Comparison of ENCODE assay signal across 8 cellular contexts in the genomic region with DNA sequence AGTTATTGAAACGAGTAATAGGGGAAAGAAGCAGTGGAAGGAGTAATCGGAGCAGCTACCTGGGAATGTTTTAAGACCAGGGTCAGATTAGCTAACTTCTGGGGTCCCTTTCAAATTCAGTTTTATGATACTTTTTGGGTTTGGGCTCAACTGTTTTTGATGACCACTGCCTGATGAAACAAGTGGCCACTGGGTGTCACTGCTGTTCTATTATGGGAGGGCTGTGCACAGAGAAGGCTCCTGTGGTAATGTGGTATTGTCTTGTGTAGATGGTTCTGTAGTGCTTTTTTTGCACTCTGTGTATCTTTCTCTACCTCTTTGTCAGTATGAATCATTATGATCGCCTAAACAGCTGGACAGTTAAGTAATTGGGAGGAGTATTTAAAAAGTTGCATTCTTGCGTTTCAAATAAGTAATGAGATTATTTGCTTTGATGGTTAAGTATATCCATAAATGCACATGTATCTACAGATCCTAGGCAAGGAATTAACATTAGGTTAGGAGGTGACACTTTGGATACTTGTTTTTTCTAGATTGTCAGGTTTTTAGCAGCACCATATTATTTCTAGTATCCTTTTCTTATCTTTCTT.
DNase-seq lines count a peak whose midpoint lies in the region; ATAC-seq and TF ChIP-seq lines count a peak whose summit lies in the region.

No MANE protein-coding gene starts in this region.

- no peaks in the 10 kb centered on the region for H3K27me3 ChIP-seq in tibial nerve

- H3K9me3 ChIP-seq in mucosa of descending colon (no peaks in the 10 kb centered on the region), tibial nerve (no peaks in the 10 kb centered on the region)

- DNase-seq in AG08396 (ENCODE audit: low spot score) (peak; percentile 77), MV-4-11 (lab: John Stamatoyannopoulos, UW) (peak; percentile 62), SW480 (ENCODE audit: low spot score) (peak; percentile 71), epithelial cell of proximal tubule (ENCODE audit: low read depth) (no peak), mucosa of descending colon (peak in 2 of 3 donors; percentile 50 to 69), tibial nerve (ENCODE audit: low spot score in 2 of 2) (peak; percentile 50 to 80)

- no peaks in the 10 kb centered on the region for H3K4me1 ChIP-seq in mucosa of descending colon (ENCODE audit: low read depth)
- H3K4me1 ChIP-seq in tibial nerve = no peaks in the 10 kb centered on the region

- ATAC-seq in GM18498 (IDR thresholded peaks at IDR 0.05; ENCODE audit: unreplicated experiment) = peak; percentile 90
- ATAC-seq in HG02759 (IDR thresholded peaks at IDR 0.05; ENCODE audit: unreplicated experiment) = peak; percentile 75
- ATAC-seq in mucosa of descending colon = peak; percentile 60

- no peak for TF ChIP-seq POLR2A in tibial nerve (IDR thresholded peaks at IDR 0.05)

- intact Hi-C loops in mucosa of descending colon (cut with DNase I, micrococcal nuclease) = loop anchor here in 1 of 2 donors (10.0 kb wide), 1 partner anchor 1555 kb away; no protein-coding TSS in a partner anchor

- no peak for TF ChIP-seq EP300 in tibial nerve (IDR thresholded peaks at IDR 0.05)

- H3K27ac ChIP-seq in tibial nerve = no peak overlapping the region

- 33 to 35% methylated on average over 4 of the region's 4 CpGs for WGBS in tibial nerve, 2 donors

- H3K4me3 ChIP-seq in epithelial cell of proximal tubule (ENCODE audit: low read depth, low read length) (no peak overlapping the region), mucosa of descending colon (no peak overlapping the region), tibial nerve (no peak overlapping the region)

- TF ChIP-seq CTCF in epithelial cell of proximal tubule (conservative IDR thresholded peaks at IDR 0.05; ENCODE audit: low read depth, low read length) (peak; percentile 81), mucosa of descending colon (IDR thresholded peaks at IDR 0.05) (peak; percentile 33), tibial nerve (IDR thresholded peaks at IDR 0.05) (peak; percentile 41 to 71 (median 57))

- H3K36me3 ChIP-seq in mucosa of descending colon (ENCODE audit: low read depth) (no peaks in the 10 kb centered on the region), tibial nerve (no peaks in the 10 kb centered on the region)
